18 cellular contexts compared by ENCODE assay signal in genomic region chr6:127618729-127619128, GRCh38. TPM values are rescaled to one million over a fixed set of nuclear protein-coding genes. Genes with fewer than 3 reads are reported as not detected.
"Had no signal": no experiment of that assay in that cellular context is flagged by ENCODE, and none has a peak within 500 bp of the region (broad histone marks: within the 10 kb centered on the region; RNA-seq: fewer than 3 reads in every experiment).

No MANE protein-coding gene starts in this region.

- H3K27ac ChIP-seq: adrenal gland, gastroesophageal sphincter, psoas muscle, right lobe of liver, suprapubic skin had no signal

- H3K9me3 ChIP-seq: adrenal gland, gastroesophageal sphincter, psoas muscle, right lobe of liver, suprapubic skin had no signal

- H3K4me3 ChIP-seq: adrenal gland, gastroesophageal sphincter, psoas muscle, right lobe of liver, suprapubic skin had no signal

- ATAC-seq: activated T-helper 17 cell treated with anti-CD3 and anti-CD28 coated beads, Interleukin-2, amount 50 U/mL, for 72 hours; gastroesophageal sphincter; left ventricle myocardium superior; psoas muscle; right lobe of liver had no signal

- H3K4me1 ChIP-seq: adrenal gland, gastroesophageal sphincter, psoas muscle, right lobe of liver, suprapubic skin had no signal

- DNase-seq: activated CD4-positive, alpha-beta T cell treated with anti-CD3 and anti-CD28 coated beads, Interleukin-2, amount 10 ng/mL, durations not matched to agents 7 days and 5 days; activated CD4-positive, CD25-positive, alpha-beta regulatory T cell; activated naive CD4-positive, alpha-beta T cell treated with anti-CD3 and anti-CD28 coated beads, Interleukin-2, amount 10 ng/mL, durations not matched to agents 7 days and 5 days; activated T-cell treated with anti-CD3 and anti-CD28 coated beads for 4 hours; adrenal gland; cortex of kidney; effector CD8-positive, alpha-beta T cell; kidney; left ventricle myocardium superior; psoas muscle; right lobe of liver; stimulated activated CD4-positive, alpha-beta T cell treated with anti-CD3 and anti-CD28 coated beads, Interleukin-2, amount 100 ng/mL, for 24 hours; stimulated activated naive CD4-positive, alpha-beta T cell; T-helper 2 cell had no signal

- H3K27me3 ChIP-seq: adrenal gland, gastroesophageal sphincter, right lobe of liver, suprapubic skin had no signal

- H3K36me3 ChIP-seq: adrenal gland, gastroesophageal sphincter, right lobe of liver, suprapubic skin had no signal

RNA-seq across cellular contexts. Expression of gene C6orf58, which starts 41.8 kb away (rescaled TPM):
- total RNA-seq: activated CD4-positive, alpha-beta T cell treated with anti-CD3 and anti-CD28 coated beads, Interleukin-2, amount 10 ng/mL, durations not matched to agents 7 days and 5 days; activated CD8-positive, alpha-beta memory T cell treated with anti-CD3 and anti-CD28 coated beads for 36 hours; activated T-helper 17 cell treated with anti-CD3 and anti-CD28 coated beads, Interleukin-2, amount 50 U/mL, for 72 hours; adrenal gland; gastroesophageal sphincter; kidney; left ventricle myocardium superior; psoas muscle; right lobe of liver; suprapubic skin had no signal
- polyA plus RNA-seq: adrenal gland, psoas muscle had no signal
